In the genomic region with DNA sequence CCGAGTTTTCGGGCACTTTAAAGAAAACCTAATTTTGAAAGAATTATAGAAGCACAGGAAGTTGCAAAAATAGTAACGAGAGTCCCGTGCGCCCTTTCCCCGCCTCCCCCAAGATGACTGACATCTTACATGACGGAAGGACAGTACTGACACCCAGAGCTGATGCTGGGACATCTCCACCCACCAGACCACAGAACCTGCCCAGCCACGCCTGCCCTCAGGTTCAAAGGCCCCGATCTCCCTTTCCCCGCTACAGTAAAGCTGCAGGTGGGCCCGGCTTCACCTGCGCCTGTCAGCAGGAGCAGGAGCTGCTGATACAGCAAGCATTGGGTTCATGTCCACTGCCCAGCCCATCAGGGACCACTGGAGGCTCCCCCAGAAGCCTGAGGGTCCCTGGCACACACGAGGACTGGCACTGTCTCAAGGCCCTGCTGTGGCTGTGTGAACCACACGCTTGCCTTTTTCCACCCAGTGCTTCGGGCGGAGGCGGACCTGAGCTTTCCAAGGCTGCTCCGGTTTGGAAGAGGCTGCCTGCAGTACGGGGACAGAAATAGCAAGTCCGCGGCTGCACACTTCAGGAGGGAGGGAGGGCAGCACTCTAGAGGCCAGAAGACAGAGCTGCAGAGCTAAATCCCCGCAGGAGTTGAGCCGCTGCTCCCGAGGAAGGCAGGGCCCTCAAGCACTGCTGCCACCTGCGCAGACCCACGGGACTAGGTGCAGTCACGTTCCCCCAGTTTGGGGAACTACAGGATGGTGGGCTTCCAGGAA, we compare ENCODE assay signal across 8 cellular contexts. TPM values are rescaled to one million over a fixed set of nuclear protein-coding genes. Genes with fewer than 3 reads are reported as not detected.
A peak's percentile ranks its signal among the peaks of the same experiment; 100 is the strongest.
DNase-seq lines count a peak whose midpoint lies in the region; ATAC-seq and TF ChIP-seq lines count a peak whose summit lies in the region.

No MANE protein-coding gene starts in this region.

- CTCF ChIA-PET in GM10248 (lab: Yijun Ruan, JAX) = interaction anchor here (0.7 to 6.0 kb wide), 8 partner anchors 19 to 113 kb away, joined by 3 to 46 read pairs (median 3); no protein-coding TSS in a partner anchor

- H3K36me3 Mint-ChIP-seq in central memory CD8-positive, alpha-beta T cell (ENCODE audit: insufficient read depth) = peaks cover 16% of the 10 kb centered on the region
- H3K36me3 Mint-ChIP-seq in type B pancreatic cell = peaks cover 3% of the 10 kb centered on the region

- ATAC-seq in HG02588 (IDR thresholded peaks at IDR 0.05; ENCODE audit: unreplicated experiment) = peak; percentile 70
- ATAC-seq in central memory CD8-positive, alpha-beta T cell (replicated peaks; ENCODE audit: extremely low read depth, poor library complexity, severe bottlenecking) = peak; percentile 100

- H3K27me3 Mint-ChIP-seq in central memory CD8-positive, alpha-beta T cell = no peaks in the 10 kb centered on the region
- H3K27me3 Mint-ChIP-seq in type B pancreatic cell = no peaks in the 10 kb centered on the region

- no peaks in the 10 kb centered on the region for H3K9me3 Mint-ChIP-seq in central memory CD8-positive, alpha-beta T cell
- H3K9me3 Mint-ChIP-seq in type B pancreatic cell = no peaks in the 10 kb centered on the region

- no peak for TF ChIP-seq CTCF in GM10248 (IDR thresholded peaks at IDR 0.05; ENCODE audit: control extremely low read depth, extremely low read depth, low read depth, missing control alignments)
- no peak for TF ChIP-seq CTCF in type B pancreatic cell (conservative IDR thresholded peaks at IDR 0.05)

- peak overlapping the region; percentile 54 for H3K4me3 Mint-ChIP-seq in central memory CD8-positive, alpha-beta T cell
- H3K4me3 Mint-ChIP-seq in type B pancreatic cell = no peak overlapping the region

- peaks cover 36% of the 10 kb centered on the region for H3K4me1 Mint-ChIP-seq in central memory CD8-positive, alpha-beta T cell
- no peaks in the 10 kb centered on the region for H3K4me1 Mint-ChIP-seq in type B pancreatic cell (ENCODE audit: unreplicated experiment)

- POLR2A ChIA-PET in GM10248 (lab: Yijun Ruan, JAX) = interaction anchor here (0.7 to 1.1 kb wide), 2 partner anchors 26 to 33 kb away, joined by 3 read pairs; no protein-coding TSS in a partner anchor

- H3K27ac Mint-ChIP-seq in central memory CD8-positive, alpha-beta T cell (ENCODE audit: low read depth) = peak overlapping the region; percentile 57
- no peak overlapping the region for H3K27ac Mint-ChIP-seq in type B pancreatic cell

- DNase-seq in GM10248 (ENCODE audit: extremely low spot score) (peak; percentile 90), T-helper 1 cell (peak; percentile 30 to 73 (median 53)), NCI-H1930 (lab: John Stamatoyannopoulos, UW) (no peak), type B pancreatic cell (ENCODE audit: extremely low spot score, unreplicated experiment) (no peak), NCI-H2196 treated with DMSO at 0.1 percent for 48 hours (lab: John Stamatoyannopoulos, UW; ENCODE audit: unreplicated experiment) (no peak)
- DNase-seq in central memory CD8-positive, alpha-beta T cell (ENCODE audit: low spot score in 2 of 2) = peak; percentile 47 to 66
- peak in 2 of 3 donors; percentile 29 to 48 for DNase-seq in stimulated activated CD4-positive, alpha-beta T cell treated with anti-CD3 and anti-CD28 coated beads, TNF-alpha, amount 100 ng/mL, for 48 hours (ENCODE audit: low read depth in 3 of 3)

RNA-seq across cellular contexts. Expression of gene MAP2K2, which starts 8.7 kb away (rescaled TPM):
- total RNA-seq in type B pancreatic cell (ENCODE audit: low replicate concordance) = 144 TPM in 2 replicates

RNA-seq across cellular contexts. Expression of gene CREB3L3, which starts 38.2 kb away (rescaled TPM):
- total RNA-seq in type B pancreatic cell (ENCODE audit: low replicate concordance) = 3.7 and 13.3 TPM in 2 replicates

RNA-seq across cellular contexts. Expression of gene ZBTB7A, which starts 48.5 kb away (rescaled TPM):
- total RNA-seq in type B pancreatic cell (ENCODE audit: low replicate concordance) = 21.0 and 31.0 TPM in 2 replicates

Comparison
In these comparisons a context has a peak if more than half of its experiments do, and no peak if none do; other contexts are left out.
1. DNase-seq: peak in GM10248 (single experiment), T-helper 1 cell (5 of 5), central memory CD8-positive, alpha-beta T cell (2 of 2) and stimulated activated CD4-positive, alpha-beta T cell treated with anti-CD3 and anti-CD28 coated beads, TNF-alpha, amount 100 ng/mL, for 48 hours (2 of 3); none in NCI-H1930 (0 of 2), type B pancreatic cell (single experiment) and NCI-H2196 treated with DMSO at 0.1 percent for 48 hours (single experiment).